26 cellular contexts compared by ENCODE assay signal in genomic region chr7:103341466-103341865, GRCh38. TPM values are rescaled to one million over a fixed set of nuclear protein-coding genes. Genes with fewer than 3 reads are reported as not detected.
A peak's percentile ranks its signal among the peaks of the same experiment; 100 is the strongest.
DNase-seq lines count a peak whose midpoint lies in the region; ATAC-seq, FAIRE-seq and TF ChIP-seq lines count a peak whose summit lies in the region.
"Had no signal": no experiment of that assay in that cellular context is flagged by ENCODE, and none has a peak within 500 bp of the region (broad histone marks: within the 10 kb centered on the region; RNA-seq: fewer than 3 reads in every experiment).

No MANE protein-coding gene starts in this region.

- H3K9me3 ChIP-seq in DOHH2 (ENCODE audit: control insufficient read depth, insufficient read depth, low read length) (no peaks in the 10 kb centered on the region), smooth muscle cell (replicated peaks; ENCODE audit: low read depth) (no peaks in the 10 kb centered on the region)
- H3K9me3 ChIP-seq: body of pancreas, esophagus muscularis mucosa, gastrocnemius medialis, psoas muscle, SJSA1, thoracic aorta had no signal

- no peak for TF ChIP-seq CTCF in DOHH2 (IDR thresholded peaks at IDR 0.05; ENCODE audit: low read depth, low read length, poor library complexity, severe bottlenecking)
- no peak for TF ChIP-seq CTCF in nephron progenitor cell (IDR thresholded peaks at IDR 0.05)
- no peak for TF ChIP-seq CTCF in smooth muscle cell (IDR thresholded peaks at IDR 0.05; ENCODE audit: borderline replicate concordance, insufficient read depth, poor library complexity, severe bottlenecking)

- H4K20me1 ChIP-seq in DOHH2 (ENCODE audit: control insufficient read depth, insufficient read depth, low read depth, low read length): peaks cover 13% of the 10 kb centered on the region; the same call in 1 of the 2 replicates
- H4K20me1 ChIP-seq in smooth muscle cell (ENCODE audit: low read depth): peaks cover 3% of the 10 kb centered on the region

- H3K79me2 ChIP-seq in DOHH2 (ENCODE audit: control insufficient read depth, low read length) (peaks cover 85% of the 10 kb centered on the region), smooth muscle cell (ENCODE audit: low read depth) (peaks cover 78% of the 10 kb centered on the region)

- H3K9ac ChIP-seq in smooth muscle cell (ENCODE audit: low read depth): no peak overlapping the region

- H3K4me3 ChIP-seq in DOHH2 (ENCODE audit: low read length): no peak overlapping the region
- no peak overlapping the region for H3K4me3 ChIP-seq in smooth muscle cell
- H3K4me3 ChIP-seq: body of pancreas, esophagus muscularis mucosa, gastrocnemius medialis, psoas muscle, SJSA1, thoracic aorta had no signal

- no peaks in the 10 kb centered on the region for H3K27me3 Mint-ChIP-seq in activated naive CD4-positive, alpha-beta T cell treated with anti-CD3 and anti-CD28 coated beads for 36 hours (ENCODE audit: low read depth)
- no peaks in the 10 kb centered on the region for H3K27me3 Mint-ChIP-seq in activated naive CD8-positive, alpha-beta T cell treated with anti-CD3 and anti-CD28 coated beads for 36 hours
- peaks cover 6% of the 10 kb centered on the region for H3K27me3 Mint-ChIP-seq in nephron progenitor cell (ENCODE audit: low read depth, poor library complexity)
- H3K27me3 Mint-ChIP-seq: activated CD4-positive, alpha-beta T cell treated with anti-CD3 and anti-CD28 coated beads, Interleukin-2, amount 10 ng/mL, durations not matched to agents 7 days and 5 days; effector memory CD8-positive, alpha-beta T cell; stimulated activated memory B cell treated with anti-CD40 and anti-IgM and Interleukin-4, amounts not matched to agents 10 μg/mL and 1 μg/mL and 100 μg/mL, for 72 hours had no signal

- H3K27me3 ChIP-seq in DOHH2 (ENCODE audit: control insufficient read depth, low read length) (no peaks in the 10 kb centered on the region), smooth muscle cell (ENCODE audit: low read depth) (no peaks in the 10 kb centered on the region)
- H3K27me3 ChIP-seq: body of pancreas, esophagus muscularis mucosa, gastrocnemius medialis, SJSA1 had no signal

- H3K9me2 ChIP-seq in DOHH2 (replicated peaks; ENCODE audit: control insufficient read depth, low read length): no peaks in the 10 kb centered on the region

- peaks cover 66% of the 10 kb centered on the region for H3K36me3 ChIP-seq in DOHH2 (ENCODE audit: control insufficient read depth, low read length)
- H3K36me3 ChIP-seq in smooth muscle cell (ENCODE audit: low read depth): peaks cover 17% of the 10 kb centered on the region

- H3K4me1 Mint-ChIP-seq in activated naive CD4-positive, alpha-beta T cell treated with anti-CD3 and anti-CD28 coated beads for 36 hours (ENCODE audit: low read depth): peaks cover 46% of the 10 kb centered on the region
- H3K4me1 Mint-ChIP-seq in activated naive CD8-positive, alpha-beta T cell treated with anti-CD3 and anti-CD28 coated beads for 36 hours: peaks cover 34% of the 10 kb centered on the region
- peaks cover 9% of the 10 kb centered on the region for H3K4me1 Mint-ChIP-seq in nephron progenitor cell

- H2AFZ ChIP-seq in smooth muscle cell (ENCODE audit: low read depth): no peak overlapping the region

- CTCF ChIA-PET in activated naive CD4-positive, alpha-beta T cell treated with anti-CD3 and anti-CD28 coated beads for 36 hours (lab: Charles Lee): interaction anchor here (0.7 kb wide), 1 partner anchor 46 kb away, joined by 3 read pairs; no protein-coding TSS in a partner anchor

- H3K27ac Mint-ChIP-seq in activated naive CD4-positive, alpha-beta T cell treated with anti-CD3 and anti-CD28 coated beads for 36 hours: peak overlapping the region; percentile 68
- H3K27ac Mint-ChIP-seq in activated naive CD4-positive, alpha-beta T cell treated with anti-CD3 and anti-CD28 coated beads, Interleukin-2, amount 50 U/mL, for 72 hours: peak overlapping the region in 1 of 2 donors; percentile 74
- H3K27ac Mint-ChIP-seq in activated naive CD8-positive, alpha-beta T cell treated with anti-CD3 and anti-CD28 coated beads for 36 hours: peak overlapping the region; percentile 49
- no peak overlapping the region for H3K27ac Mint-ChIP-seq in nephron progenitor cell
- H3K27ac Mint-ChIP-seq: activated CD4-positive, alpha-beta T cell treated with anti-CD3 and anti-CD28 coated beads, Interleukin-2, amount 10 ng/mL, durations not matched to agents 7 days and 5 days; stimulated activated memory B cell treated with anti-CD40 and anti-IgM and Interleukin-4, amounts not matched to agents 10 μg/mL and 1 μg/mL and 100 μg/mL, for 72 hours had no signal

- peaks cover 34% of the 10 kb centered on the region for H3K4me1 ChIP-seq in DOHH2 (ENCODE audit: control insufficient read depth, low read length)
- H3K4me1 ChIP-seq in smooth muscle cell (ENCODE audit: low read depth): peaks cover 16% of the 10 kb centered on the region

- no peaks in the 10 kb centered on the region for H3K9me3 Mint-ChIP-seq in activated naive CD4-positive, alpha-beta T cell treated with anti-CD3 and anti-CD28 coated beads for 36 hours
- H3K9me3 Mint-ChIP-seq in activated naive CD4-positive, alpha-beta T cell treated with anti-CD3 and anti-CD28 coated beads, Interleukin-2, amount 50 U/mL, for 72 hours: no peaks in the 10 kb centered on the region
- no peaks in the 10 kb centered on the region for H3K9me3 Mint-ChIP-seq in activated naive CD8-positive, alpha-beta T cell treated with anti-CD3 and anti-CD28 coated beads for 36 hours
- no peaks in the 10 kb centered on the region for H3K9me3 Mint-ChIP-seq in nephron progenitor cell
- H3K9me3 Mint-ChIP-seq: activated CD4-positive, alpha-beta T cell treated with anti-CD3 and anti-CD28 coated beads, Interleukin-2, amount 10 ng/mL, durations not matched to agents 7 days and 5 days; effector memory CD8-positive, alpha-beta T cell; stimulated activated memory B cell treated with anti-CD40 and anti-IgM and Interleukin-4, amounts not matched to agents 10 μg/mL and 1 μg/mL and 100 μg/mL, for 72 hours had no signal

- no peak for DNase-seq in activated naive CD4-positive, alpha-beta T cell treated with anti-CD3 and anti-CD28 coated beads for 36 hours
- DNase-seq in activated naive CD4-positive, alpha-beta T cell treated with anti-CD3 and anti-CD28 coated beads, Interleukin-2, amount 50 U/mL, for 72 hours (ENCODE audit: low spot score in 2 of 2): no peak
- DNase-seq in activated naive CD8-positive, alpha-beta T cell treated with anti-CD3 and anti-CD28 coated beads for 36 hours: no peak
- no peak for DNase-seq in nephron progenitor cell
- DNase-seq in activated CD8-positive, alpha-beta memory T cell treated with anti-CD3 and anti-CD28 coated beads, Interleukin-2, amount 50 U/mL, for 48 hours: no peak
- no peak for DNase-seq in HTR-8/SVneo (ENCODE audit: insufficient read length, low spot score)
- DNase-seq in smooth muscle cell (lab: John Stamatoyannopoulos, UW; ENCODE audit: unreplicated experiment): no peak
- DNase-seq: activated CD4-positive, alpha-beta T cell treated with anti-CD3 and anti-CD28 coated beads, Interleukin-2, amount 10 ng/mL, durations not matched to agents 7 days and 5 days; activated naive CD4-positive, alpha-beta T cell treated with anti-CD3 and anti-CD28 coated beads, Interleukin-2, amount 50 U/mL, for 16 hours; body of pancreas; DMS79; effector memory CD8-positive, alpha-beta T cell; gastrocnemius medialis; NCI-H1092 treated with DMSO at 0.1 percent for 48 hours; NCI-H1930; NCI-H2227 treated with DMSO at 0.1 percent for 48 hours; psoas muscle; stimulated activated CD4-positive, alpha-beta T cell treated with anti-CD3 and anti-CD28 coated beads, Interleukin-1b, Interleukin-23, amount 100 ng/mL, for 48 hours had no signal

- no peak overlapping the region for H3K27ac ChIP-seq in DOHH2 (ENCODE audit: low read depth, low read length)
- H3K27ac ChIP-seq in smooth muscle cell (ENCODE audit: low read depth): no peak overlapping the region
- H3K27ac ChIP-seq: body of pancreas, esophagus muscularis mucosa, gastrocnemius medialis, psoas muscle, SJSA1, thoracic aorta had no signal

- H3F3A ChIP-seq in DOHH2 (ENCODE audit: control insufficient read depth, insufficient read depth): 0 out of 2 replicates have a peak, but pooled peaks cover 6% of the 10 kb centered on the region
- H3F3A ChIP-seq in smooth muscle cell (ENCODE audit: low read depth): no peaks in the 10 kb centered on the region

- intact Hi-C loops in activated naive CD4-positive, alpha-beta T cell treated with anti-CD3 and anti-CD28 coated beads for 36 hours (cut with micrococcal nuclease): loop anchor here (5.0 to 10.0 kb wide), 3 partner anchors 66 to 907 kb away; partner anchors contain the start of genes ORAI2 and ORC5

- no peak for ATAC-seq in activated naive CD4-positive, alpha-beta T cell treated with anti-CD3 and anti-CD28 coated beads, Interleukin-2, amount 50 U/mL, for 72 hours
- ATAC-seq: body of pancreas; effector memory CD8-positive, alpha-beta T cell; gastrocnemius medialis; psoas muscle; stimulated activated memory B cell treated with anti-CD40 and anti-IgM and Interleukin-4, amounts not matched to agents 10 μg/mL and 1 μg/mL and 100 μg/mL, for 72 hours had no signal

- FAIRE-seq in HTR-8/SVneo (lab: Jason Lieb, UNC): no peak
- FAIRE-seq: colon, GM12891, islet of Langerhans had no signal

- no peak overlapping the region for H3K4me3 Mint-ChIP-seq in activated naive CD4-positive, alpha-beta T cell treated with anti-CD3 and anti-CD28 coated beads for 36 hours
- H3K4me3 Mint-ChIP-seq in activated naive CD8-positive, alpha-beta T cell treated with anti-CD3 and anti-CD28 coated beads for 36 hours: no peak overlapping the region
- peak overlapping the region; percentile 47 for H3K4me3 Mint-ChIP-seq in nephron progenitor cell
- H3K4me3 Mint-ChIP-seq: activated CD4-positive, alpha-beta T cell treated with anti-CD3 and anti-CD28 coated beads, Interleukin-2, amount 10 ng/mL, durations not matched to agents 7 days and 5 days; stimulated activated memory B cell treated with anti-CD40 and anti-IgM and Interleukin-4, amounts not matched to agents 10 μg/mL and 1 μg/mL and 100 μg/mL, for 72 hours had no signal

- WGBS in smooth muscle cell (ENCODE audit: low lambda C conversion rate): 76% methylated on average over 2 of the region's 2 CpGs

- 0 out of 2 replicates have a peak overlapping the region, but pooled peaks have one; percentile 1 for H3K4me2 ChIP-seq in DOHH2 (ENCODE audit: low read length)
- no peak overlapping the region for H3K4me2 ChIP-seq in smooth muscle cell

- peaks cover 46% of the 10 kb centered on the region for H3K36me3 Mint-ChIP-seq in activated naive CD4-positive, alpha-beta T cell treated with anti-CD3 and anti-CD28 coated beads for 36 hours (ENCODE audit: low read depth)
- peaks cover 28 to 56% of the 10 kb centered on the region in 2 donors for H3K36me3 Mint-ChIP-seq in activated naive CD4-positive, alpha-beta T cell treated with anti-CD3 and anti-CD28 coated beads, Interleukin-2, amount 50 U/mL, for 72 hours
- H3K36me3 Mint-ChIP-seq in activated naive CD8-positive, alpha-beta T cell treated with anti-CD3 and anti-CD28 coated beads for 36 hours: peaks cover 51% of the 10 kb centered on the region
- H3K36me3 Mint-ChIP-seq in nephron progenitor cell (ENCODE audit: low read depth): peaks cover 51% of the 10 kb centered on the region

RNA-seq across cellular contexts. Expression of gene DNAJC2, which starts 3.1 kb away (rescaled TPM):
- 10 to 100 TPM; 39.8 to 42.1 TPM for total RNA-seq in activated naive CD4-positive, alpha-beta T cell treated with anti-CD3 and anti-CD28 coated beads for 36 hours
- 10 to 100 TPM; 37.6 to 39.4 TPM for total RNA-seq in activated naive CD4-positive, alpha-beta T cell treated with anti-CD3 and anti-CD28 coated beads, Interleukin-2, amount 50 U/mL, for 72 hours
- 10 to 100 TPM; 61.5 to 66.8 TPM for total RNA-seq in activated naive CD8-positive, alpha-beta T cell treated with anti-CD3 and anti-CD28 coated beads for 36 hours
- 21.2 and 34.0 TPM in 2 replicates for total RNA-seq in smooth muscle cell
- 31.1 and 33.6 TPM in 2 replicates for polyA plus RNA-seq in smooth muscle cell

RNA-seq across cellular contexts. Expression of gene PSMC2, which starts 6.0 kb away (rescaled TPM):
- total RNA-seq in activated naive CD4-positive, alpha-beta T cell treated with anti-CD3 and anti-CD28 coated beads for 36 hours: 100 to 1,000 TPM; 119 to 120 TPM
- 100 to 1,000 TPM; 121 to 138 TPM for total RNA-seq in activated naive CD4-positive, alpha-beta T cell treated with anti-CD3 and anti-CD28 coated beads, Interleukin-2, amount 50 U/mL, for 72 hours
- total RNA-seq in activated naive CD8-positive, alpha-beta T cell treated with anti-CD3 and anti-CD28 coated beads for 36 hours: 100 to 1,000 TPM; 168 to 170 TPM
- 129 and 155 TPM in 2 replicates for total RNA-seq in smooth muscle cell
- 139 and 150 TPM in 2 replicates for polyA plus RNA-seq in smooth muscle cell

RNA-seq across cellular contexts. Expression of gene PMPCB, which starts 44.2 kb away (rescaled TPM):
- 10 to 100 TPM; 83.9 to 90.1 TPM for total RNA-seq in activated naive CD4-positive, alpha-beta T cell treated with anti-CD3 and anti-CD28 coated beads for 36 hours
- total RNA-seq in activated naive CD4-positive, alpha-beta T cell treated with anti-CD3 and anti-CD28 coated beads, Interleukin-2, amount 50 U/mL, for 72 hours: 10 to 100 TPM; 94.8 to 95.5 TPM
- total RNA-seq in activated naive CD8-positive, alpha-beta T cell treated with anti-CD3 and anti-CD28 coated beads for 36 hours: 10 to 100 TPM; 90.3 to 91.9 TPM
- 53.2 and 60.2 TPM in 2 replicates for total RNA-seq in smooth muscle cell
- polyA plus RNA-seq in smooth muscle cell: 42.9 and 46.1 TPM in 2 replicates
